Comparison of ENCODE assay signal across 19 cellular contexts in the genomic region with DNA sequence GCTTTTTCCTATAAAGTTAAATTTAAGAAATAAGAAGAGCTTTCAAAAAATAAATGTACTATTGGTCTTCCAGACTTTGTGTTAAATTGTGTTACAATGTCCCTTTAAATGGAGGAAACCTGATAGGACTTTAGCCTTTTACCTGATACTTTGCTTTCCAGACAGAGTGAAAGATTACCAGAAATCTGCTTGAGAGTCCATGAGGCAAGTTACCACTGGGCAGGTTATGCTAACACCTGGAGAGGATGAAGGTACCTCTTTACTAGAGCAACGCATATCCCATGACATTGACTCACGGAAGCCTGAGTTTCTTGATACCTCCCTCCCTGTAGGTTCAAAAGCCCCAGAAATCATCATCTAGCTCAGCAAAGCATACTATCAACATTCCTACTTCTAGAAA.
DNase-seq lines count a peak whose midpoint lies in the region; ATAC-seq and TF ChIP-seq lines count a peak whose summit lies in the region.
"Had no signal": no experiment of that assay in that cellular context is flagged by ENCODE, and none has a peak within 500 bp of the region (broad histone marks: within the 10 kb centered on the region; RNA-seq: fewer than 3 reads in every experiment).

No MANE protein-coding gene starts in this region.

- H3K36me3 Mint-ChIP-seq in GM23338 (ENCODE audit: low read depth), result peaks cover 53% of the 10 kb centered on the region
- H3K36me3 Mint-ChIP-seq in glutamatergic neuron (ENCODE audit: unreplicated experiment), result no peaks in the 10 kb centered on the region
- H3K36me3 Mint-ChIP-seq in CD4-positive, alpha-beta memory T cell, result peaks cover 27 to 28% of the 10 kb centered on the region in 2 donors
- peaks cover 79% of the 10 kb centered on the region for H3K36me3 Mint-ChIP-seq in activated T-cell treated with anti-CD3 and anti-CD28 coated beads, Interleukin-2, amount 50 U/mL, for 24 hours (ENCODE audit: low read depth)

- no peak for DNase-seq in GM23338 (ENCODE audit: low spot score)
- DNase-seq in glutamatergic neuron, result no peak
- DNase-seq in CD4-positive, alpha-beta memory T cell, result no peak
- no peak for DNase-seq in central memory CD4-positive, alpha-beta T cell
- no peak for DNase-seq in activated T-cell treated with anti-CD3 and anti-CD28 coated beads, Interleukin-2, amount 50 U/mL, for 24 hours
- DNase-seq in lower lobe of right lung, result no peak
- DNase-seq: CD8-positive, alpha-beta memory T cell; COR-L47; DMS 273 treated with DMSO at 0.1 percent for 48 hours; DMS53; DND-41; EL; H9 had no signal

- intact Hi-C loops in CD4-positive, alpha-beta memory T cell (cut with micrococcal nuclease), result no loop called here
- intact Hi-C loops in lower lobe of right lung (cut with DNase I), result no loop called here

- H3K4me3 Mint-ChIP-seq in GM23338, result no peak overlapping the region
- H3K4me3 Mint-ChIP-seq in glutamatergic neuron (ENCODE audit: unreplicated experiment), result no peak overlapping the region
- H3K4me3 Mint-ChIP-seq in CD4-positive, alpha-beta memory T cell, result no peak overlapping the region
- no peak overlapping the region for H3K4me3 Mint-ChIP-seq in activated T-cell treated with anti-CD3 and anti-CD28 coated beads, Interleukin-2, amount 50 U/mL, for 24 hours
- H3K4me3 Mint-ChIP-seq: B cell; CD8-positive, alpha-beta memory T cell; H9; IgD-negative memory B cell had no signal

- H3F3A ChIP-seq in GM23338 (replicated peaks; ENCODE audit: low read depth), result 0 out of 2 replicates have a peak, but pooled peaks cover 6% of the 10 kb centered on the region
- H3F3A ChIP-seq in neural cell (ENCODE audit: insufficient read depth, low read length, poor library complexity, severe bottlenecking), result no peaks in the 10 kb centered on the region

- no peaks in the 10 kb centered on the region; the same call in 1 of the 3 replicates for H3K9me3 Mint-ChIP-seq in GM23338
- H3K9me3 Mint-ChIP-seq in glutamatergic neuron (ENCODE audit: unreplicated experiment), result peaks cover 4% of the 10 kb centered on the region
- H3K9me3 Mint-ChIP-seq in CD4-positive, alpha-beta memory T cell, result no peaks in the 10 kb centered on the region
- no peaks in the 10 kb centered on the region for H3K9me3 Mint-ChIP-seq in activated T-cell treated with anti-CD3 and anti-CD28 coated beads, Interleukin-2, amount 50 U/mL, for 24 hours
- H3K9me3 Mint-ChIP-seq: CD8-positive, alpha-beta memory T cell; H9; IgD-negative memory B cell had no signal

- H3K9me3 ChIP-seq in liver (ENCODE audit: control insufficient read depth in 4 of 4, low read length in 3 of 4) (no peaks in the 10 kb centered on the region), neural cell (ENCODE audit: low read length) (no peaks in the 10 kb centered on the region), lower lobe of right lung (no peaks in the 10 kb centered on the region)
- H3K9me3 ChIP-seq in CD4-positive, alpha-beta memory T cell (ENCODE audit: control insufficient read depth in 1 of 2, low read length in 2 of 2), result no peaks in the 10 kb centered on the region
- H3K9me3 ChIP-seq: BLaER1 treated with 17β-estradiol and CSF1 and Interleukin-3, amounts not matched to agents 10 nM and 100 nM had no signal

- CTCF ChIA-PET in CD4-positive, alpha-beta memory T cell (lab: Charles Lee; ENCODE audit: partially characterized antibody), result interaction anchor here (1.2 to 1.8 kb wide), 3 partner anchors 8 to 246 kb away, joined by 4 read pairs; no protein-coding TSS in a partner anchor

- H3K4me1 Mint-ChIP-seq in GM23338, result peaks cover 5% of the 10 kb centered on the region
- H3K4me1 Mint-ChIP-seq in glutamatergic neuron (ENCODE audit: low read depth, unreplicated experiment), result peaks cover 15% of the 10 kb centered on the region
- H3K4me1 Mint-ChIP-seq in CD4-positive, alpha-beta memory T cell, result no peaks in the 10 kb centered on the region
- no peaks in the 10 kb centered on the region for H3K4me1 Mint-ChIP-seq in activated T-cell treated with anti-CD3 and anti-CD28 coated beads, Interleukin-2, amount 50 U/mL, for 24 hours (ENCODE audit: low read depth)
- H3K4me1 Mint-ChIP-seq: B cell; CD8-positive, alpha-beta memory T cell; IgD-negative memory B cell had no signal

- H4K20me1 ChIP-seq in GM23338 (replicated peaks; ENCODE audit: insufficient read depth), result peaks cover 16% of the 10 kb centered on the region; the same call in 1 of the 2 replicates
- no peaks in the 10 kb centered on the region for H4K20me1 ChIP-seq in neural cell (ENCODE audit: insufficient read depth)
- H4K20me1 ChIP-seq: BLaER1 treated with 17β-estradiol and CSF1 and Interleukin-3, amounts not matched to agents 10 nM and 100 nM had no signal

- no peak overlapping the region for H3K9ac ChIP-seq in liver (ENCODE audit: low read depth in 1 of 2, low read length in 2 of 2)
- no peak overlapping the region for H3K9ac ChIP-seq in neural cell (ENCODE audit: low read length)
- H3K9ac ChIP-seq: BLaER1 treated with 17β-estradiol and CSF1 and Interleukin-3, amounts not matched to agents 10 nM and 100 nM had no signal

- POLR2A ChIA-PET in CD4-positive, alpha-beta memory T cell (lab: Charles Lee; ENCODE audit: partially characterized antibody), result no interaction called here

- H3K27ac ChIP-seq in GM23338 (ENCODE audit: low read depth), result peak overlapping the region; percentile 35; the same call in 1 of the 2 replicates
- no peak overlapping the region for H3K27ac ChIP-seq in liver (ENCODE audit: low read depth in 1 of 2, low read length in 2 of 2)
- H3K27ac ChIP-seq in neural cell (ENCODE audit: low read length), result peak overlapping the region; percentile 41
- H3K27ac ChIP-seq in CD4-positive, alpha-beta memory T cell (ENCODE audit: low read depth, low read length), result no peak overlapping the region
- no peak overlapping the region for H3K27ac ChIP-seq in lower lobe of right lung

- H3K27me3 Mint-ChIP-seq in GM23338 (ENCODE audit: insufficient read depth, low read depth, poor library complexity) (peaks cover 2% of the 10 kb centered on the region), glutamatergic neuron (ENCODE audit: unreplicated experiment) (no peaks in the 10 kb centered on the region)
- H3K27me3 Mint-ChIP-seq in CD4-positive, alpha-beta memory T cell, result no peaks in the 10 kb centered on the region
- H3K27me3 Mint-ChIP-seq in activated T-cell treated with anti-CD3 and anti-CD28 coated beads, Interleukin-2, amount 50 U/mL, for 24 hours, result no peaks in the 10 kb centered on the region
- H3K27me3 Mint-ChIP-seq: B cell; CD8-positive, alpha-beta memory T cell; IgD-negative memory B cell had no signal

- TF ChIP-seq RAD21 in liver (IDR thresholded peaks at IDR 0.05) (no peak), neural cell (conservative IDR thresholded peaks at IDR 0.05) (no peak)

- H3K36me3 ChIP-seq in GM23338 (ENCODE audit: insufficient read depth), result peaks cover 41% of the 10 kb centered on the region
- peaks cover 0 to 20% (median 10%) of the 10 kb centered on the region in 4 donors for H3K36me3 ChIP-seq in liver (ENCODE audit: control insufficient read depth in 4 of 4, insufficient read depth in 3 of 4, low read depth in 1 of 4, low read length in 3 of 4)
- peaks cover 4% of the 10 kb centered on the region for H3K36me3 ChIP-seq in neural cell (ENCODE audit: insufficient read depth, low read length)
- H3K36me3 ChIP-seq in CD4-positive, alpha-beta memory T cell (ENCODE audit: insufficient read depth, low read length), result no peaks in the 10 kb centered on the region
- peaks cover 67% of the 10 kb centered on the region for H3K36me3 ChIP-seq in lower lobe of right lung

- H3K9me2 ChIP-seq in GM23338 (ENCODE audit: insufficient read depth) (no peaks in the 10 kb centered on the region), neural cell (ENCODE audit: insufficient read depth, low read length) (no peaks in the 10 kb centered on the region)

- H3K4me1 ChIP-seq in GM23338 (ENCODE audit: insufficient read depth), result no peaks in the 10 kb centered on the region
- peaks cover 0 to 18% (median 11%) of the 10 kb centered on the region in 4 donors for H3K4me1 ChIP-seq in liver (ENCODE audit: control insufficient read depth in 4 of 4, insufficient read depth in 4 of 4, low read length in 3 of 4)
- no peaks in the 10 kb centered on the region for H3K4me1 ChIP-seq in CD4-positive, alpha-beta memory T cell (ENCODE audit: insufficient read depth, low read length)
- H3K4me1 ChIP-seq in lower lobe of right lung, result no peaks in the 10 kb centered on the region

- H3K4me2 ChIP-seq in GM23338 (no peak overlapping the region), neural cell (ENCODE audit: low read length) (no peak overlapping the region)

- WGBS in liver, result 79% methylated on average over 2 of the region's 2 CpGs

- H3K79me2 ChIP-seq in GM23338 (replicated peaks; ENCODE audit: insufficient read depth) (no peaks in the 10 kb centered on the region; the same call in 1 of the 2 replicates), neural cell (replicated peaks; ENCODE audit: insufficient read depth, low read length) (no peaks in the 10 kb centered on the region)

- ATAC-seq in GM23338, result no peak
- no peak for ATAC-seq in lower lobe of right lung
- ATAC-seq: GM12878 had no signal

- no peak for TF ChIP-seq EP300 in neural cell (conservative IDR thresholded peaks at IDR 0.05; ENCODE audit: poor library complexity, severe bottlenecking)

- H3K27ac Mint-ChIP-seq in GM23338, result no peak overlapping the region
- H3K27ac Mint-ChIP-seq in glutamatergic neuron (ENCODE audit: unreplicated experiment), result peak overlapping the region; percentile 73
- H3K27ac Mint-ChIP-seq in CD4-positive, alpha-beta memory T cell, result peak overlapping the region in 1 of 7 donors; percentile 42
- H3K27ac Mint-ChIP-seq in activated T-cell treated with anti-CD3 and anti-CD28 coated beads, Interleukin-2, amount 50 U/mL, for 24 hours, result no peak overlapping the region
- H3K27ac Mint-ChIP-seq: B cell, IgD-negative memory B cell had no signal

- H3K4me3 ChIP-seq in GM23338, result no peak overlapping the region
- no peak overlapping the region for H3K4me3 ChIP-seq in liver (ENCODE audit: low read depth in 1 of 3, low read length in 3 of 3)
- H3K4me3 ChIP-seq in neural cell (ENCODE audit: low read length), result no peak overlapping the region
- H3K4me3 ChIP-seq in CD4-positive, alpha-beta memory T cell (ENCODE audit: low read length in 2 of 2), result no peak overlapping the region
- H3K4me3 ChIP-seq in lower lobe of right lung, result no peak overlapping the region
- H3K4me3 ChIP-seq: BLaER1 treated with 17β-estradiol and CSF1 and Interleukin-3, amounts not matched to agents 10 nM and 100 nM; GM12878 had no signal

- TF ChIP-seq CTCF in GM23338 (conservative IDR thresholded peaks at IDR 0.05; ENCODE audit: low read depth in 2 of 2) (no peak), glutamatergic neuron (IDR thresholded peaks at IDR 0.05; ENCODE audit: partially characterized antibody, unreplicated experiment) (no peak), liver (IDR thresholded peaks at IDR 0.05; ENCODE audit: low read depth, low read length, missing input control) (no peak), neural cell (IDR thresholded peaks at IDR 0.05; ENCODE audit: poor library complexity, severe bottlenecking) (no peak), lower lobe of right lung (IDR thresholded peaks at IDR 0.05) (no peak)

- no peaks in the 10 kb centered on the region for H3K27me3 ChIP-seq in GM23338 (ENCODE audit: insufficient read depth)
- no peaks in the 10 kb centered on the region for H3K27me3 ChIP-seq in liver (ENCODE audit: control insufficient read depth in 4 of 4, insufficient read depth in 4 of 4, low read length in 3 of 4)
- H3K27me3 ChIP-seq in neural cell (ENCODE audit: insufficient read depth, low read depth, low read length), result no peaks in the 10 kb centered on the region
- no peaks in the 10 kb centered on the region for H3K27me3 ChIP-seq in CD4-positive, alpha-beta memory T cell (ENCODE audit: insufficient read depth, low read length)
- no peaks in the 10 kb centered on the region for H3K27me3 ChIP-seq in lower lobe of right lung (ENCODE audit: low read depth)
- H3K27me3 ChIP-seq: BLaER1 treated with 17β-estradiol and CSF1 and Interleukin-3, amounts not matched to agents 10 nM and 100 nM had no signal

- H2AFZ ChIP-seq in GM23338, result no peak overlapping the region
- H2AFZ ChIP-seq in neural cell (ENCODE audit: low read depth, low read length), result no peak overlapping the region

Comparison
In these comparisons a context has a peak if more than half of its experiments do, and no peak if none do; other contexts are left out.
1. H3K27ac ChIP-seq: peak in GM23338 (single experiment) and neural cell (single experiment); none in liver (0 of 2), CD4-positive, alpha-beta memory T cell (single experiment) and lower lobe of right lung (single experiment).